15 cellular contexts compared by ENCODE assay signal in the genomic region with DNA sequence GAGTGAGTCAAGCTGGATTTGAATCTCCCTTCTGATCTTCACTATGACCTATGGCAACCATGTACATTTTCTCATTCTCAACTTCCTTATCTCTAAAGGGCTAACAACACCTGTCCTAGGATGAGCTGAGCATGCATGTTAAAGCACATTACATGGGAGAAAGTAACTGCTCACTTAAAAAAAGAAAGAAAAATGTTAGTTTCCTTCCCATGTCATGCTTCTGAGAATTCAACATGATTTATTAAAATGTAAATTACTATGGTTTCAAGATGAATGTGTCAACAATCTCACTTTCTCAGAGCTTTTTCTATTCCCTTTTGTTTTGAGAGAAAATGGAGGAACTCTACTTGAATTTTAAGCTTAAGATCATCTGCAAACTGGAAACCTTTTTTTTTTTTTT.
"Had no signal": no experiment of that assay in that cellular context is flagged by ENCODE, and none has a peak within 500 bp of the region (broad histone marks: within the 10 kb centered on the region; RNA-seq: fewer than 3 reads in every experiment).

No MANE protein-coding gene starts in this region.

- ATAC-seq: activated naive CD8-positive, alpha-beta T cell treated with anti-CD3 and anti-CD28 coated beads, Interleukin-2, amount 50 U/mL, for 24 hours; lower lobe of right lung; naive thymus-derived CD8-positive, alpha-beta T cell; stimulated activated naive CD8-positive, alpha-beta T cell treated with anti-CD3 and anti-CD28 coated beads, Interleukin-15, Interleukin-2, amounts not matched to agents 100 U/mL and 50 U/mL, for 24 hours had no signal

- DNase-seq: activated CD4-positive, alpha-beta T cell treated with anti-CD3 and anti-CD28 coated beads, Interleukin-2, amount 50 U/mL, for 1 hour; activated CD4-positive, CD25-positive, alpha-beta regulatory T cell treated with anti-CD3 and anti-CD28 coated beads, Interleukin-2, amount 50 U/mL, for 72 hours; activated CD8-positive, alpha-beta memory T cell treated with anti-CD3 and anti-CD28 coated beads, Interleukin-2, amount 50 U/mL, for 48 hours; activated effector memory CD4-positive, alpha-beta T cell treated with Interleukin-2 at 50 U/mL for 16 hours; activated naive CD4-positive, alpha-beta T cell treated with anti-CD3 and anti-CD28 coated beads, Interleukin-2, amount 10 ng/mL, durations not matched to agents 7 days and 5 days; activated naive CD8-positive, alpha-beta T cell treated with anti-CD3 and anti-CD28 coated beads, Interleukin-2, amount 50 U/mL, for 24 hours; activated T-cell treated with anti-CD3 and anti-CD28 coated beads, Interleukin-2, amount 50 U/mL, for 48 hours; anterior cingulate cortex; caudate nucleus; hypothalamus; lower lobe of right lung; naive thymus-derived CD8-positive, alpha-beta T cell; stimulated activated naive CD8-positive, alpha-beta T cell treated with anti-CD3 and anti-CD28 coated beads, Interleukin-15, Interleukin-2, amounts not matched to agents 100 U/mL and 50 U/mL, for 24 hours; substantia nigra; tibial artery had no signal
